28 cellular contexts compared by ENCODE assay signal in genomic region chr11:19849947-19850593, GRCh38.
A peak's percentile ranks its signal among the peaks of the same experiment; 100 is the strongest.
DNase-seq lines count a peak whose midpoint lies in the region; ATAC-seq and TF ChIP-seq lines count a peak whose summit lies in the region.
"Had no signal": no experiment of that assay in that cellular context is flagged by ENCODE, and none has a peak within 500 bp of the region (broad histone marks: within the 10 kb centered on the region; RNA-seq: fewer than 3 reads in every experiment).

No MANE protein-coding gene starts in this region.

- intact Hi-C loops in left cardiac atrium (cut with DNase I) (no loop called here), psoas muscle (cut with DNase I) (loop anchor here in 1 of 2 donors (2.0 kb wide), 1 partner anchor 35 kb away; no protein-coding TSS in a partner anchor)

- DNase-seq in cardiac muscle cell (ENCODE audit: low read depth in 1 of 2, low spot score in 1 of 2) (no peak), left cardiac atrium (no peak), RKO (ENCODE audit: low spot score) (peak; percentile 3), fibroblast of mammary gland (ENCODE audit: low read depth) (peak; percentile 23), psoas muscle (no peak), anterior cingulate cortex (lab: John Stamatoyannopoulos, UW) (no peak), KBM-7 (no peak), HK-2 (ENCODE audit: unreplicated experiment) (no peak)
- DNase-seq: 8988T; activated CD4-positive, alpha-beta T cell treated with anti-CD3 and anti-CD28 coated beads, Interleukin-2, amount 50 U/mL, for 1 hour; activated naive CD8-positive, alpha-beta T cell treated with anti-CD3 and anti-CD28 coated beads, Interleukin-2, amount 50 U/mL, for 24 hours; activated T-cell treated with anti-CD3 and anti-CD28 coated beads, Interleukin-2, amount 50 U/mL, for 48 hours; AML-193; CD4-positive, alpha-beta T cell; effector CD4-positive, alpha-beta T cell; H7; head of caudate nucleus; kidney glomerular epithelial cell; mesenchymal stem cell; NCI-H1105; NCI-H2081 treated with DMSO at 0.1 percent for 48 hours; nucleus accumbens; small intestine; stimulated activated CD8-positive, alpha-beta memory T cell treated with anti-CD3 and anti-CD28 coated beads, Interleukin-4, amount 100 ng/mL, for 48 hours; T-helper 9 cell; tibial artery had no signal

- WGBS in psoas muscle, 3 donors, result 58 to 66% (median 59%) methylated on average over 6 of the region's 6 CpGs

- H3K4me3 ChIP-seq in cardiac muscle cell, result no peak overlapping the region
- H3K4me3 ChIP-seq in fibroblast of mammary gland (ENCODE audit: control insufficient read depth, low read depth, low read length), result no peak overlapping the region
- no peak overlapping the region for H3K4me3 ChIP-seq in psoas muscle
- H3K4me3 ChIP-seq: stomach, tibial artery had no signal

- H3K27ac ChIP-seq in cardiac muscle cell, result peak overlapping the region; percentile 38
- peak overlapping the region; percentile 86 for H3K27ac ChIP-seq in psoas muscle
- H3K27ac ChIP-seq: epithelial cell of prostate, stomach, tibial artery had no signal

- no peaks in the 10 kb centered on the region for H3K9me3 ChIP-seq in cardiac muscle cell (ENCODE audit: low read depth)
- H3K9me3 ChIP-seq in psoas muscle, result no peaks in the 10 kb centered on the region
- H3K9me3 ChIP-seq: tibial artery had no signal

- peaks cover 20% of the 10 kb centered on the region for H3K4me1 ChIP-seq in cardiac muscle cell (ENCODE audit: low read depth)
- H3K4me1 ChIP-seq in psoas muscle, result peaks cover 29% of the 10 kb centered on the region

- TF ChIP-seq CTCF in cardiac muscle cell (IDR thresholded peaks at IDR 0.05; ENCODE audit: low read depth, low read length) (no peak), fibroblast of mammary gland (conservative IDR thresholded peaks at IDR 0.05; ENCODE audit: control insufficient read depth, insufficient read depth, low read depth, low read length) (no peak), psoas muscle (IDR thresholded peaks at IDR 0.05) (no peak)

- in situ Hi-C loops in KBM-7 (cut with MboI; ENCODE audit: low pct_unique_long_range_greater_than_20kb, low sequenced_read_pairs), result no loop called here

- H3K27me3 ChIP-seq in cardiac muscle cell, result no peaks in the 10 kb centered on the region
- H3K27me3 ChIP-seq in psoas muscle (ENCODE audit: insufficient read depth in 3 of 3, low read length in 2 of 3), result no peaks in the 10 kb centered on the region
- H3K27me3 ChIP-seq: stomach, tibial artery had no signal

- H3K36me3 ChIP-seq in cardiac muscle cell (no peaks in the 10 kb centered on the region), psoas muscle (ENCODE audit: insufficient read depth in 1 of 2, low read depth in 1 of 2) (no peaks in the 10 kb centered on the region)
- H3K36me3 ChIP-seq: stomach had no signal

- ATAC-seq in left cardiac atrium (no peak), psoas muscle (peak in 2 of 4 donors; percentile 3 to 20)
- ATAC-seq: activated naive CD8-positive, alpha-beta T cell treated with anti-CD3 and anti-CD28 coated beads, Interleukin-2, amount 50 U/mL, for 24 hours had no signal

Comparison
In these comparisons a context has a peak if more than half of its experiments do, and no peak if none do; other contexts are left out.
1. DNase-seq: peak in RKO (single experiment) and fibroblast of mammary gland (single experiment); none in cardiac muscle cell (0 of 2), left cardiac atrium (single experiment), psoas muscle (0 of 2), anterior cingulate cortex (0 of 58), KBM-7 (single experiment) and HK-2 (single experiment).